In genomic region chr3:161343986-161344385, GRCh38 we compare ENCODE assay signal across 20 cellular contexts. TPM values are rescaled to one million over a fixed set of nuclear protein-coding genes. Genes with fewer than 3 reads are reported as not detected.
"Had no signal": no experiment of that assay in that cellular context is flagged by ENCODE, and none has a peak within 500 bp of the region (broad histone marks: within the 10 kb centered on the region; RNA-seq: fewer than 3 reads in every experiment).

No MANE protein-coding gene starts in this region.

- DNase-seq: activated CD4-positive, alpha-beta T cell treated with anti-CD3 and anti-CD28 coated beads, Interleukin-2, amount 10 ng/mL, durations not matched to agents 24 days and 14 days; activated CD8-positive, alpha-beta memory T cell treated with anti-CD3 and anti-CD28 coated beads, Interleukin-2, amount 50 U/mL, for 48 hours; activated gamma-delta T cell; activated T-cell treated with anti-CD3 and anti-CD28 coated beads, Interleukin-2, amount 50 U/mL, for 72 hours; brain microvascular endothelial cell; cortex of kidney; effector CD8-positive, alpha-beta T cell; esophagus squamous epithelium; left cardiac atrium; lower lobe of right lung; T-helper 2 cell had no signal

- H3K4me1 ChIP-seq: lower lobe of right lung, tibial nerve had no signal

- H3K27me3 Mint-ChIP-seq: stimulated activated memory B cell treated with anti-CD40 and anti-IgM and Interleukin-4, amounts not matched to agents 10 μg/mL and 1 μg/mL and 100 μg/mL, for 72 hours had no signal

- H3K9me3 ChIP-seq: esophagus squamous epithelium, lower lobe of right lung, tibial nerve, vagina had no signal

- H3K36me3 Mint-ChIP-seq: mesothelial cell of epicardium; stimulated activated memory B cell treated with anti-CD40 and anti-IgM and Interleukin-4, amounts not matched to agents 10 μg/mL and 1 μg/mL and 100 μg/mL, for 72 hours had no signal

- H3K27me3 ChIP-seq: brain microvascular endothelial cell, esophagus squamous epithelium, tibial nerve, vagina had no signal

- H3K4me3 ChIP-seq: esophagus squamous epithelium, lower lobe of right lung, tibial nerve, vagina had no signal

- ATAC-seq: activated naive CD4-positive, alpha-beta T cell treated with anti-CD3 and anti-CD28 coated beads, Interleukin-2, amount 50 U/mL, for 72 hours; activated T-cell treated with anti-CD3 and anti-CD28 coated beads, Interleukin-2, amount 50 U/mL, for 72 hours; left cardiac atrium; lower lobe of right lung; stimulated activated memory B cell treated with anti-CD40 and anti-IgM and Interleukin-4, amounts not matched to agents 10 μg/mL and 1 μg/mL and 100 μg/mL, for 72 hours; WTC11 had no signal

- H3K27ac ChIP-seq: brain microvascular endothelial cell, esophagus squamous epithelium, lower lobe of right lung, tibial nerve, vagina had no signal

- H3K4me3 Mint-ChIP-seq: activated CD4-positive, alpha-beta T cell treated with anti-CD3 and anti-CD28 coated beads, Interleukin-2, amount 10 ng/mL, durations not matched to agents 24 days and 14 days; activated T-cell treated with anti-CD3 and anti-CD28 coated beads, Interleukin-2, amount 50 U/mL, for 72 hours; central memory CD8-positive, alpha-beta T cell; mesothelial cell of epicardium; stimulated activated memory B cell treated with anti-CD40 and anti-IgM and Interleukin-4, amounts not matched to agents 10 μg/mL and 1 μg/mL and 100 μg/mL, for 72 hours; WTC11 had no signal

- H3K27ac Mint-ChIP-seq: activated CD4-positive, alpha-beta T cell treated with anti-CD3 and anti-CD28 coated beads, Interleukin-2, amount 10 ng/mL, durations not matched to agents 24 days and 14 days; activated naive CD4-positive, alpha-beta T cell treated with anti-CD3 and anti-CD28 coated beads, Interleukin-2, amount 50 U/mL, for 72 hours; activated T-cell treated with anti-CD3 and anti-CD28 coated beads, Interleukin-2, amount 50 U/mL, for 72 hours; mesothelial cell of epicardium; stimulated activated memory B cell treated with anti-CD40 and anti-IgM and Interleukin-4, amounts not matched to agents 10 μg/mL and 1 μg/mL and 100 μg/mL, for 72 hours; WTC11 had no signal

- H3K9me3 Mint-ChIP-seq: activated CD4-positive, alpha-beta T cell treated with anti-CD3 and anti-CD28 coated beads, Interleukin-2, amount 10 ng/mL, durations not matched to agents 24 days and 14 days; activated naive CD4-positive, alpha-beta T cell treated with anti-CD3 and anti-CD28 coated beads, Interleukin-2, amount 50 U/mL, for 72 hours; central memory CD8-positive, alpha-beta T cell; mesothelial cell of epicardium; stimulated activated memory B cell treated with anti-CD40 and anti-IgM and Interleukin-4, amounts not matched to agents 10 μg/mL and 1 μg/mL and 100 μg/mL, for 72 hours; WTC11 had no signal

- H3K4me1 Mint-ChIP-seq: activated CD4-positive, alpha-beta T cell treated with anti-CD3 and anti-CD28 coated beads, Interleukin-2, amount 10 ng/mL, durations not matched to agents 24 days and 14 days; stimulated activated memory B cell treated with anti-CD40 and anti-IgM and Interleukin-4, amounts not matched to agents 10 μg/mL and 1 μg/mL and 100 μg/mL, for 72 hours; WTC11 had no signal

- H3K36me3 ChIP-seq: brain microvascular endothelial cell, esophagus squamous epithelium, lower lobe of right lung, tibial nerve, vagina had no signal

RNA-seq across cellular contexts. Expression of gene SPTSSB, which starts 27.3 kb away (rescaled TPM):
- total RNA-seq: activated CD4-positive, alpha-beta T cell treated with anti-CD3 and anti-CD28 coated beads, Interleukin-2, amount 10 ng/mL, durations not matched to agents 24 days and 14 days; activated naive CD4-positive, alpha-beta T cell treated with anti-CD3 and anti-CD28 coated beads, Interleukin-2, amount 50 U/mL, for 72 hours; activated T-cell treated with anti-CD3 and anti-CD28 coated beads, Interleukin-2, amount 50 U/mL, for 72 hours; endothelial cell of umbilical vein; lower lobe of right lung; osteoblast had no signal
- polyA plus RNA-seq: endothelial cell of umbilical vein had no signal
